Comparison of ENCODE assay signal across 1 cellular context in the genomic region with DNA sequence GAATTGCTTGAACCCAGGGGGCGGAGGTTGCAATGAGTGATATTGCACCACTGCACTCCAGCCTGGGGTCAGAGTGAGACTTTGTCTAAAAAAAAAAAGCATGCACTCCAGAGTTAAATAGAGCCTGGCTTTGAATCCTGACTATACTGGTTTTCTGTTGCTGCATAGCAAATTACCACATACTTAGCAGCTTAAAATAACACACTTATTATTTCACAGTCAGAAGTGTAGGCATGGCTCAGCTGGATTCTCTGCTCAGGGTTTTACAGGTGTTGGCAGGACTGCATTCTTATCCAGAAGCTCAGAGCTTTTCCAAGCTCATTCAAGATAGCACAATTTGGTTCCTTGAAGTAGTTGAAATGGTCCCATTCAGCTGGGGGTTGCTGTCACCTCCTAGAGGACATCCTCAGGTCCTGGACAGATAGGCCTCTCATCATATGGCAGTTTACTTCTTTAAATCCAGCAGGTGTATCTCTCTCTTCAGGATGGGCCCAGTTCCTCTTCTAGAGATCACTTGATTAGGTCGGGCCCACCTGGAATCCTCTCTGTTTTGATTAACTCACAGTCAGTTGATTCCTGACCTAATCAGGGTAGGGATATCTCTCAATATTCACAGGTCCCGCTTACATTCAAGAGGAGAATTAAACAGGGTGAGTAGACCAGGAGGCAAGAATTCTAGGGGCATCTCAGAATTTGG.
TF ChIP-seq lines count a peak whose summit lies in the region.

No MANE protein-coding gene starts in this region.

TF ChIP-seq in SK-N-SH, 30 proteins besides CTCF, POLR2A, EP300 and RAD21:
- TF ChIP-seq, protein P1, sequence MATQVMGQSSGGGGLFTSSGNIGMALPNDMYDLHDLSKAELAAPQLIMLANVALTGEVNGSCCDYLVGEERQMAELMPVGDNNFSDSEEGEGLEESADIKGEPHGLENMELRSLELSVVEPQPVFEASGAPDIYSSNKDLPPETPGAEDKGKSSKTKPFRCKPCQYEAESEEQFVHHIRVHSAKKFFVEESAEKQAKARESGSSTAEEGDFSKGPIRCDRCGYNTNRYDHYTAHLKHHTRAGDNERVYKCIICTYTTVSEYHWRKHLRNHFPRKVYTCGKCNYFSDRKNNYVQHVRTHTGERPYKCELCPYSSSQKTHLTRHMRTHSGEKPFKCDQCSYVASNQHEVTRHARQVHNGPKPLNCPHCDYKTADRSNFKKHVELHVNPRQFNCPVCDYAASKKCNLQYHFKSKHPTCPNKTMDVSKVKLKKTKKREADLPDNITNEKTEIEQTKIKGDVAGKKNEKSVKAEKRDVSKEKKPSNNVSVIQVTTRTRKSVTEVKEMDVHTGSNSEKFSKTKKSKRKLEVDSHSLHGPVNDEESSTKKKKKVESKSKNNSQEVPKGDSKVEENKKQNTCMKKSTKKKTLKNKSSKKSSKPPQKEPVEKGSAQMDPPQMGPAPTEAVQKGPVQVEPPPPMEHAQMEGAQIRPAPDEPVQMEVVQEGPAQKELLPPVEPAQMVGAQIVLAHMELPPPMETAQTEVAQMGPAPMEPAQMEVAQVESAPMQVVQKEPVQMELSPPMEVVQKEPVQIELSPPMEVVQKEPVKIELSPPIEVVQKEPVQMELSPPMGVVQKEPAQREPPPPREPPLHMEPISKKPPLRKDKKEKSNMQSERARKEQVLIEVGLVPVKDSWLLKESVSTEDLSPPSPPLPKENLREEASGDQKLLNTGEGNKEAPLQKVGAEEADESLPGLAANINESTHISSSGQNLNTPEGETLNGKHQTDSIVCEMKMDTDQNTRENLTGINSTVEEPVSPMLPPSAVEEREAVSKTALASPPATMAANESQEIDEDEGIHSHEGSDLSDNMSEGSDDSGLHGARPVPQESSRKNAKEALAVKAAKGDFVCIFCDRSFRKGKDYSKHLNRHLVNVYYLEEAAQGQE (IDR thresholded peaks at IDR 0.05; ENCODE audit: low read depth, low read length) = no peak
- TF ChIP-seq MEF2A (IDR thresholded peaks at IDR 0.05; ENCODE audit: borderline replicate concordance, low read depth) (no peak), TCF12 (IDR thresholded peaks at IDR 0.05) (no peak), GABPA (IDR thresholded peaks at IDR 0.05; ENCODE audit: low read depth) (no peak), SIN3A (IDR thresholded peaks at IDR 0.05; ENCODE audit: borderline replicate concordance, low read depth, low read length) (no peak), ELF1 (IDR thresholded peaks at IDR 0.05) (no peak), SMC3 (IDR thresholded peaks at IDR 0.05; ENCODE audit: low read depth, low read length) (no peak), YY1 (IDR thresholded peaks at IDR 0.05; ENCODE audit: low read depth) (no peak), TEAD4 (IDR thresholded peaks at IDR 0.05; ENCODE audit: borderline replicate concordance, insufficient read depth) (no peak), JUND (IDR thresholded peaks at IDR 0.05) (no peak), FOXM1 (IDR thresholded peaks at IDR 0.05; ENCODE audit: low read depth) (no peak), NRF1 (IDR thresholded peaks at IDR 0.05; ENCODE audit: low read depth, low read length) (no peak), FOSL2 (IDR thresholded peaks at IDR 0.05; ENCODE audit: borderline replicate concordance, low read depth) (no peak)
- TF ChIP-seq, protein P2, sequence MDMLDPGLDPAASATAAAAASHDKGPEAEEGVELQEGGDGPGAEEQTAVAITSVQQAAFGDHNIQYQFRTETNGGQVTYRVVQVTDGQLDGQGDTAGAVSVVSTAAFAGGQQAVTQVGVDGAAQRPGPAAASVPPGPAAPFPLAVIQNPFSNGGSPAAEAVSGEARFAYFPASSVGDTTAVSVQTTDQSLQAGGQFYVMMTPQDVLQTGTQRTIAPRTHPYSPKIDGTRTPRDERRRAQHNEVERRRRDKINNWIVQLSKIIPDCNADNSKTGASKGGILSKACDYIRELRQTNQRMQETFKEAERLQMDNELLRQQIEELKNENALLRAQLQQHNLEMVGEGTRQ (IDR thresholded peaks at IDR 0.05; ENCODE audit: borderline replicate concordance, low read depth, low read length) = no peak
- TF ChIP-seq, protein P3, sequence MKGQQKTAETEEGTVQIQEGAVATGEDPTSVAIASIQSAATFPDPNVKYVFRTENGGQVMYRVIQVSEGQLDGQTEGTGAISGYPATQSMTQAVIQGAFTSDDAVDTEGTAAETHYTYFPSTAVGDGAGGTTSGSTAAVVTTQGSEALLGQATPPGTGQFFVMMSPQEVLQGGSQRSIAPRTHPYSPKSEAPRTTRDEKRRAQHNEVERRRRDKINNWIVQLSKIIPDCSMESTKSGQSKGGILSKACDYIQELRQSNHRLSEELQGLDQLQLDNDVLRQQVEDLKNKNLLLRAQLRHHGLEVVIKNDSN (IDR thresholded peaks at IDR 0.05; ENCODE audit: borderline replicate concordance, low read depth) = no peak
- TF ChIP-seq, protein P4, sequence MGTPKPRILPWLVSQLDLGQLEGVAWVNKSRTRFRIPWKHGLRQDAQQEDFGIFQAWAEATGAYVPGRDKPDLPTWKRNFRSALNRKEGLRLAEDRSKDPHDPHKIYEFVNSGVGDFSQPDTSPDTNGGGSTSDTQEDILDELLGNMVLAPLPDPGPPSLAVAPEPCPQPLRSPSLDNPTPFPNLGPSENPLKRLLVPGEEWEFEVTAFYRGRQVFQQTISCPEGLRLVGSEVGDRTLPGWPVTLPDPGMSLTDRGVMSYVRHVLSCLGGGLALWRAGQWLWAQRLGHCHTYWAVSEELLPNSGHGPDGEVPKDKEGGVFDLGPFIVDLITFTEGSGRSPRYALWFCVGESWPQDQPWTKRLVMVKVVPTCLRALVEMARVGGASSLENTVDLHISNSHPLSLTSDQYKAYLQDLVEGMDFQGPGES (IDR thresholded peaks at IDR 0.05; ENCODE audit: low read depth, low read length) = no peak
